ENCODE assay signal across 1 cellular context in genomic region chr1:99808391-99809115, GRCh38.
A peak's percentile ranks its signal among the peaks of the same experiment; 100 is the strongest.
TF ChIP-seq lines count a peak whose summit lies in the region.

No MANE protein-coding gene starts in this region.

TF ChIP-seq in K562, 482 proteins besides CTCF, POLR2A, EP300 and RAD21 (continued from another document):
- TF ChIP-seq E2F8 (IDR thresholded peaks at IDR 0.05; ENCODE audit: low read depth, partially characterized antibody) (peak; percentile 49), FOXK2 (conservative IDR thresholded peaks at IDR 0.05 in 1 of 2, IDR thresholded peaks at IDR 0.05 in 1 of 2; ENCODE audit: low read depth in 2 of 2) (peak; percentile 94 to 97), MIER1 (IDR thresholded peaks at IDR 0.05; ENCODE audit: low read depth) (no peak), U2AF2 (optimal IDR thresholded peaks at IDR 0.05; ENCODE audit: low read depth, low read length) (no peak), ZBTB2 (IDR thresholded peaks at IDR 0.05) (0 out of 2 replicates have a peak, but pooled peaks have one; percentile 34), TCF3 (CRISPR knock-in tag; IDR thresholded peaks at IDR 0.05) (0 out of 2 replicates have a peak, but pooled peaks have one; percentile 28), CREB3L1 (IDR thresholded peaks at IDR 0.05; ENCODE audit: borderline replicate concordance, low read depth) (peak; percentile 41; the same call in 1 of the 2 replicates), FOSL1 (tag; conservative IDR thresholded peaks at IDR 0.05) (peak; percentile 52; the same call in 1 of the 2 replicates), RUNX1 (IDR thresholded peaks at IDR 0.05; ENCODE audit: low read depth) (no peak), JUN (IDR thresholded peaks at IDR 0.05; ENCODE audit: borderline replicate concordance, low read depth, low read length) (peak; percentile 40; the same call in 1 of the 2 replicates), JUN (CRISPR knock-in tag; IDR thresholded peaks at IDR 0.05; ENCODE audit: borderline replicate concordance) (no peak), MTA3 (IDR thresholded peaks at IDR 0.05; ENCODE audit: borderline replicate concordance) (peak; percentile 39; the same call in 1 of the 2 replicates), EGR1 (conservative IDR thresholded peaks at IDR 0.05) (peak; percentile 95), LCOR (CRISPR knock-in tag; IDR thresholded peaks at IDR 0.05) (peak; percentile 69; the same call in 1 of the 2 replicates), VEZF1 (CRISPR knock-in tag; IDR thresholded peaks at IDR 0.05) (peak; percentile 38; the same call in 1 of the 2 replicates), BACH1 (tag; IDR thresholded peaks at IDR 0.05) (peak; percentile 81; the same call in 1 of the 2 replicates), WHSC1 (IDR thresholded peaks at IDR 0.05; ENCODE audit: low read length) (no peak), EP400 (IDR thresholded peaks at IDR 0.05) (peak; percentile 72), CHAMP1 (IDR thresholded peaks at IDR 0.05) (peak; percentile 32; the same call in 1 of the 2 replicates), ARNT (IDR thresholded peaks at IDR 0.05) (peak; percentile 94 to 96; a peak in 3 of 4 replicates), ZBTB33 (CRISPR knock-in tag; IDR thresholded peaks at IDR 0.05) (peak; percentile 48; the same call in 1 of the 2 replicates), ZNF277 (CRISPR knock-in tag; IDR thresholded peaks at IDR 0.05; ENCODE audit: borderline replicate concordance) (no peak), PATZ1 (CRISPR knock-in tag; IDR thresholded peaks at IDR 0.05; ENCODE audit: borderline replicate concordance) (no peak), RBFOX2 (IDR thresholded peaks at IDR 0.05; ENCODE audit: low read depth, low read length) (0 out of 2 replicates have a peak, but pooled peaks have one; percentile 32), NELFE (IDR thresholded peaks at IDR 0.05; ENCODE audit: insufficient read depth, insufficient read length) (no peak), NFE2 (IDR thresholded peaks at IDR 0.05; ENCODE audit: low read depth) (peak; percentile 35; the same call in 1 of the 2 replicates), HLTF (IDR thresholded peaks at IDR 0.05) (no peak), IRF9 (tag; IDR thresholded peaks at IDR 0.05) (no peak), NKRF (IDR thresholded peaks at IDR 0.05; ENCODE audit: borderline replicate concordance) (no peak), TEAD4 (IDR thresholded peaks at IDR 0.05; ENCODE audit: low read length) (peak; percentile 52), TEAD4 (CRISPR knock-in tag; IDR thresholded peaks at IDR 0.05; ENCODE audit: borderline replicate concordance) (no peak), FOXJ2 (tag; IDR thresholded peaks at IDR 0.05) (peak; percentile 48; the same call in 1 of the 2 replicates), FOS (IDR thresholded peaks at IDR 0.05; ENCODE audit: extremely low read depth, insufficient read length) (no peak), SP1 (CRISPR knock-in tag; IDR thresholded peaks at IDR 0.05) (peak; percentile 49), SMARCA4 (IDR thresholded peaks at IDR 0.05) (peak; percentile 72; the same call in 1 of the 2 replicates), FIP1L1 (IDR thresholded peaks at IDR 0.05; ENCODE audit: low read depth, low read length, poor library complexity, severe bottlenecking) (no peak)
